19 cellular contexts compared by ENCODE assay signal in the genomic region with DNA sequence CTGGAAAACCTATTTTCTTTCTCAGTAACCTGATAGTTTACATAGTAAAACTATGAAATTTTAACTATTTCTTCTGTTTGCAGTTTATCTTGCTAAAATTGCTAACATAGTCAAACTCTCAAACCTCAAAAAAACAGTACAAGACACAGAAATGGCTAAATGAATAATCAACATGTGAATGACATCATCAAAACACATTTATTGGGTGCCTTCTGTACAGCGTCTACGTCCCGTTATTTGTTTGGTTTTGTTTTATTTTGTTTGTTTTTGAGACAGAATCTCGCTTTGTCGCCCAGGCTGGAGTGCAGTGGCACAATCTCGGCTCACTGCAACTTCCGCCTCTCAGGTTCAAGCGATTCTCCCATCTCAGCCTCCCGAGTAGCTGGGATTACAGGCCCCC. TPM values are rescaled to one million over a fixed set of nuclear protein-coding genes. Genes with fewer than 3 reads are reported as not detected.
A peak's percentile ranks its signal among the peaks of the same experiment; 100 is the strongest.
DNase-seq lines count a peak whose midpoint lies in the region; ATAC-seq and TF ChIP-seq lines count a peak whose summit lies in the region.
"Had no signal": no experiment of that assay in that cellular context is flagged by ENCODE, and none has a peak within 500 bp of the region (broad histone marks: within the 10 kb centered on the region; RNA-seq: fewer than 3 reads in every experiment).

No MANE protein-coding gene starts in this region.

- H3K36me3 Mint-ChIP-seq in activated naive CD4-positive, alpha-beta T cell treated with anti-CD3 and anti-CD28 coated beads, Interleukin-2, amount 50 U/mL, for 72 hours = peaks cover 15 to 44% of the 10 kb centered on the region in 2 donors
- peaks cover 49% of the 10 kb centered on the region for H3K36me3 Mint-ChIP-seq in activated naive CD4-positive, alpha-beta T cell treated with anti-CD3 and anti-CD28 coated beads, Interleukin-2, amount 10 ng/mL, durations not matched to agents 7 days and 5 days
- H3K36me3 Mint-ChIP-seq in natural killer cell = no peaks in the 10 kb centered on the region
- H3K36me3 Mint-ChIP-seq in natural killer cell treated with Interleukin-12 subunit alpha and Interleukin-12 subunit beta and Interleukin-15 and Interleukin-18, amount 100 ng/mL, for 72 hours = peaks cover 23% of the 10 kb centered on the region
- H3K36me3 Mint-ChIP-seq in activated T-helper 17 cell treated with anti-CD3 and anti-CD28 coated beads, Interleukin-2, amount 50 U/mL, for 72 hours (ENCODE audit: low read depth) = peaks cover 70% of the 10 kb centered on the region
- H3K36me3 Mint-ChIP-seq in stimulated activated memory B cell treated with anti-CD40 and anti-IgM and Interleukin-4, amounts not matched to agents 10 μg/mL and 1 μg/mL and 100 μg/mL, for 72 hours = peaks cover 42% of the 10 kb centered on the region

- intact Hi-C loops in natural killer cell (cut with micrococcal nuclease) = no loop called here

- no peak overlapping the region for H3K4me3 Mint-ChIP-seq in activated naive CD4-positive, alpha-beta T cell treated with anti-CD3 and anti-CD28 coated beads, Interleukin-2, amount 10 ng/mL, durations not matched to agents 7 days and 5 days
- H3K4me3 Mint-ChIP-seq in natural killer cell = no peak overlapping the region
- H3K4me3 Mint-ChIP-seq in natural killer cell treated with Interleukin-12 subunit alpha and Interleukin-12 subunit beta and Interleukin-15 and Interleukin-18, amount 100 ng/mL, for 72 hours = no peak overlapping the region
- H3K4me3 Mint-ChIP-seq in activated T-helper 17 cell treated with anti-CD3 and anti-CD28 coated beads, Interleukin-2, amount 50 U/mL, for 72 hours = no peak overlapping the region
- no peak overlapping the region for H3K4me3 Mint-ChIP-seq in stimulated activated memory B cell treated with anti-CD40 and anti-IgM and Interleukin-4, amounts not matched to agents 10 μg/mL and 1 μg/mL and 100 μg/mL, for 72 hours
- H3K4me3 Mint-ChIP-seq: B cell; CD8-positive, alpha-beta memory T cell; GM23338; HFFc6 had no signal

- peak overlapping the region; percentile 2 to 55 for H3K27ac Mint-ChIP-seq in activated naive CD4-positive, alpha-beta T cell treated with anti-CD3 and anti-CD28 coated beads, Interleukin-2, amount 50 U/mL, for 72 hours
- H3K27ac Mint-ChIP-seq in activated naive CD4-positive, alpha-beta T cell treated with anti-CD3 and anti-CD28 coated beads, Interleukin-2, amount 10 ng/mL, durations not matched to agents 7 days and 5 days = no peak overlapping the region
- H3K27ac Mint-ChIP-seq in natural killer cell = peak overlapping the region; percentile 22 to 29
- H3K27ac Mint-ChIP-seq in natural killer cell treated with Interleukin-12 subunit alpha and Interleukin-12 subunit beta and Interleukin-15 and Interleukin-18, amount 100 ng/mL, for 72 hours = peak overlapping the region in 1 of 2 donors; percentile 16
- H3K27ac Mint-ChIP-seq in activated T-helper 17 cell treated with anti-CD3 and anti-CD28 coated beads, Interleukin-2, amount 50 U/mL, for 72 hours = peak overlapping the region; percentile 42
- H3K27ac Mint-ChIP-seq in stimulated activated memory B cell treated with anti-CD40 and anti-IgM and Interleukin-4, amounts not matched to agents 10 μg/mL and 1 μg/mL and 100 μg/mL, for 72 hours = peak overlapping the region; percentile 15
- H3K27ac Mint-ChIP-seq: B cell, GM23338, HFFc6 had no signal

- no peaks in the 10 kb centered on the region for H3K9me3 Mint-ChIP-seq in activated naive CD4-positive, alpha-beta T cell treated with anti-CD3 and anti-CD28 coated beads, Interleukin-2, amount 50 U/mL, for 72 hours
- H3K9me3 Mint-ChIP-seq in activated naive CD4-positive, alpha-beta T cell treated with anti-CD3 and anti-CD28 coated beads, Interleukin-2, amount 10 ng/mL, durations not matched to agents 7 days and 5 days = no peaks in the 10 kb centered on the region
- no peaks in the 10 kb centered on the region for H3K9me3 Mint-ChIP-seq in natural killer cell
- no peaks in the 10 kb centered on the region for H3K9me3 Mint-ChIP-seq in natural killer cell treated with Interleukin-12 subunit alpha and Interleukin-12 subunit beta and Interleukin-15 and Interleukin-18, amount 100 ng/mL, for 72 hours
- no peaks in the 10 kb centered on the region for H3K9me3 Mint-ChIP-seq in activated T-helper 17 cell treated with anti-CD3 and anti-CD28 coated beads, Interleukin-2, amount 50 U/mL, for 72 hours
- H3K9me3 Mint-ChIP-seq in stimulated activated memory B cell treated with anti-CD40 and anti-IgM and Interleukin-4, amounts not matched to agents 10 μg/mL and 1 μg/mL and 100 μg/mL, for 72 hours = no peaks in the 10 kb centered on the region
- H3K9me3 Mint-ChIP-seq: CD8-positive, alpha-beta memory T cell; GM23338; HFFc6 had no signal

- DNase-seq in activated naive CD4-positive, alpha-beta T cell treated with anti-CD3 and anti-CD28 coated beads, Interleukin-2, amount 50 U/mL, for 72 hours (ENCODE audit: low spot score in 2 of 2) = no peak
- DNase-seq in activated naive CD4-positive, alpha-beta T cell treated with anti-CD3 and anti-CD28 coated beads, Interleukin-2, amount 10 ng/mL, durations not matched to agents 7 days and 5 days = no peak
- no peak for DNase-seq in natural killer cell
- no peak for DNase-seq in natural killer cell treated with Interleukin-12 subunit alpha and Interleukin-12 subunit beta and Interleukin-15 and Interleukin-18, amount 100 ng/mL, for 72 hours (ENCODE audit: low spot score)
- DNase-seq in activated CD4-positive, alpha-beta T cell treated with anti-CD3 and anti-CD28 coated beads, Interleukin-2, amount 50 U/mL, for 48 hours = no peak
- no peak for DNase-seq in GDM1 (lab: John Stamatoyannopoulos, UW)
- DNase-seq: CD8-positive, alpha-beta memory T cell; COR-L47; DMS 273 treated with DMSO at 0.1 percent for 48 hours; DMS53; DND-41; EL; HCEC 1CT; HFFc6; IMR-90 had no signal

- peaks cover 18% of the 10 kb centered on the region for H3K4me1 Mint-ChIP-seq in activated naive CD4-positive, alpha-beta T cell treated with anti-CD3 and anti-CD28 coated beads, Interleukin-2, amount 10 ng/mL, durations not matched to agents 7 days and 5 days
- peaks cover 17% of the 10 kb centered on the region in 2 donors for H3K4me1 Mint-ChIP-seq in natural killer cell
- H3K4me1 Mint-ChIP-seq in natural killer cell treated with Interleukin-12 subunit alpha and Interleukin-12 subunit beta and Interleukin-15 and Interleukin-18, amount 100 ng/mL, for 72 hours (ENCODE audit: low read depth in 2 of 2) = peaks cover 16 to 20% of the 10 kb centered on the region in 2 donors
- peaks cover 14% of the 10 kb centered on the region for H3K4me1 Mint-ChIP-seq in activated T-helper 17 cell treated with anti-CD3 and anti-CD28 coated beads, Interleukin-2, amount 50 U/mL, for 72 hours
- peaks cover 29% of the 10 kb centered on the region for H3K4me1 Mint-ChIP-seq in stimulated activated memory B cell treated with anti-CD40 and anti-IgM and Interleukin-4, amounts not matched to agents 10 μg/mL and 1 μg/mL and 100 μg/mL, for 72 hours
- H3K4me1 Mint-ChIP-seq: GM23338 had no signal

- TF ChIP-seq CTCF in natural killer cell (IDR thresholded peaks at IDR 0.05) = no peak

- CTCF ChIA-PET in activated naive CD4-positive, alpha-beta T cell treated with anti-CD3 and anti-CD28 coated beads, Interleukin-2, amount 10 ng/mL, durations not matched to agents 7 days and 5 days (lab: Charles Lee) = no interaction called here

- no peaks in the 10 kb centered on the region for H3K27me3 Mint-ChIP-seq in activated naive CD4-positive, alpha-beta T cell treated with anti-CD3 and anti-CD28 coated beads, Interleukin-2, amount 10 ng/mL, durations not matched to agents 7 days and 5 days
- H3K27me3 Mint-ChIP-seq in natural killer cell (ENCODE audit: low read depth in 2 of 2) = no peaks in the 10 kb centered on the region
- H3K27me3 Mint-ChIP-seq in natural killer cell treated with Interleukin-12 subunit alpha and Interleukin-12 subunit beta and Interleukin-15 and Interleukin-18, amount 100 ng/mL, for 72 hours = no peaks in the 10 kb centered on the region
- H3K27me3 Mint-ChIP-seq in activated T-helper 17 cell treated with anti-CD3 and anti-CD28 coated beads, Interleukin-2, amount 50 U/mL, for 72 hours = no peaks in the 10 kb centered on the region
- no peaks in the 10 kb centered on the region for H3K27me3 Mint-ChIP-seq in stimulated activated memory B cell treated with anti-CD40 and anti-IgM and Interleukin-4, amounts not matched to agents 10 μg/mL and 1 μg/mL and 100 μg/mL, for 72 hours
- H3K27me3 Mint-ChIP-seq: B cell; CD8-positive, alpha-beta memory T cell had no signal

- no peak for ATAC-seq in activated naive CD4-positive, alpha-beta T cell treated with anti-CD3 and anti-CD28 coated beads, Interleukin-2, amount 50 U/mL, for 72 hours
- no peak for ATAC-seq in natural killer cell
- ATAC-seq in natural killer cell treated with Interleukin-12 subunit alpha and Interleukin-12 subunit beta and Interleukin-15 and Interleukin-18, amount 100 ng/mL, for 72 hours = no peak
- ATAC-seq in activated T-helper 17 cell treated with anti-CD3 and anti-CD28 coated beads, Interleukin-2, amount 50 U/mL, for 72 hours (replicated peaks) = no peak
- ATAC-seq in stimulated activated memory B cell treated with anti-CD40 and anti-IgM and Interleukin-4, amounts not matched to agents 10 μg/mL and 1 μg/mL and 100 μg/mL, for 72 hours = no peak
- ATAC-seq: GM23338 had no signal

RNA-seq across cellular contexts. Expression of gene RBM34, which starts 11.2 kb away (rescaled TPM):
- total RNA-seq in activated naive CD4-positive, alpha-beta T cell treated with anti-CD3 and anti-CD28 coated beads, Interleukin-2, amount 50 U/mL, for 72 hours = 100 to 1,000 TPM; 132 to 142 TPM
- 100 to 1,000 TPM; 163 to 187 (median 180) TPM for total RNA-seq in natural killer cell
- total RNA-seq in natural killer cell treated with Interleukin-12 subunit alpha and Interleukin-12 subunit beta and Interleukin-15 and Interleukin-18, amount 100 ng/mL, for 72 hours = 100 to 1,000 TPM; 104 to 132 TPM
- 100 to 1,000 TPM; 114 to 122 TPM for total RNA-seq in activated T-helper 17 cell treated with anti-CD3 and anti-CD28 coated beads, Interleukin-2, amount 50 U/mL, for 72 hours

RNA-seq across cellular contexts. Expression of gene TOMM20, which starts 21.2 kb away (rescaled TPM):
- 100 to 1,000 TPM; 144 to 147 TPM for total RNA-seq in activated naive CD4-positive, alpha-beta T cell treated with anti-CD3 and anti-CD28 coated beads, Interleukin-2, amount 50 U/mL, for 72 hours
- total RNA-seq in natural killer cell = 10 to 100 TPM; 59.5 to 72.3 (median 60.2) TPM
- 10 to 100 TPM; 85.7 to 89.6 TPM for total RNA-seq in natural killer cell treated with Interleukin-12 subunit alpha and Interleukin-12 subunit beta and Interleukin-15 and Interleukin-18, amount 100 ng/mL, for 72 hours
- 100 to 1,000 TPM; 110 to 117 TPM for total RNA-seq in activated T-helper 17 cell treated with anti-CD3 and anti-CD28 coated beads, Interleukin-2, amount 50 U/mL, for 72 hours
